In genomic region chr4:1337376-1337831, GRCh38 we compare ENCODE assay signal across 7 cellular contexts. TPM values are rescaled to one million over a fixed set of nuclear protein-coding genes. Genes with fewer than 3 reads are reported as not detected.
DNase-seq lines count a peak whose midpoint lies in the region; ATAC-seq and TF ChIP-seq lines count a peak whose summit lies in the region.

No MANE protein-coding gene starts in this region.

- BruUV-seq in PC-9 (replicated peaks; lab: Mats Ljungman, UMichigan), result no TSS peak

- intact Hi-C loops in PC-9 (cut with micrococcal nuclease; ENCODE audit: unreplicated experiment), result loop anchor here (10.0 kb wide), 1 partner anchor 293 kb away; no protein-coding TSS in a partner anchor

- H2AFZ ChIP-seq in PC-9, result no peak overlapping the region

- peaks cover 0 to 3% of the 10 kb centered on the region in 2 donors for H3K9me3 Mint-ChIP-seq in activated T-cell treated with anti-CD3 and anti-CD28 coated beads, Interleukin-2, amount 50 U/mL, for 72 hours
- peaks cover 2% of the 10 kb centered on the region for H3K9me3 Mint-ChIP-seq in memory B cell
- peaks cover 9% of the 10 kb centered on the region for H3K9me3 Mint-ChIP-seq in stimulated activated effector memory CD8-positive, alpha-beta T cell treated with anti-CD3 and anti-CD28 coated beads, Interleukin-12 subunit alpha, Interleukin-12 subunit beta, amount 100 ng/mL, for 72 hours

- H3K27ac Mint-ChIP-seq in activated T-cell treated with anti-CD3 and anti-CD28 coated beads, Interleukin-2, amount 50 U/mL, for 72 hours, result peak overlapping the region; percentile 69
- peak overlapping the region; percentile 20 for H3K27ac Mint-ChIP-seq in memory B cell
- peak overlapping the region; percentile 92 for H3K27ac Mint-ChIP-seq in stimulated activated effector memory CD8-positive, alpha-beta T cell treated with anti-CD3 and anti-CD28 coated beads, Interleukin-12 subunit alpha, Interleukin-12 subunit beta, amount 100 ng/mL, for 72 hours

- H3K9me2 ChIP-seq in PC-9 (ENCODE audit: insufficient read depth), result no peaks in the 10 kb centered on the region

- peak overlapping the region; percentile 63 for H3K27ac ChIP-seq in PC-9

- POLR2A ChIA-PET in PC-9 (lab: Charles Lee; ENCODE audit: unreplicated experiment), result no interaction called here

- H4K20me1 ChIP-seq in PC-9 (ENCODE audit: insufficient read depth), result no peaks in the 10 kb centered on the region; the same call in 1 of the 2 replicates

- no peak overlapping the region for H3K4me3 ChIP-seq in PC-9

- no peaks in the 10 kb centered on the region for H3K27me3 ChIP-seq in PC-9 (ENCODE audit: insufficient read depth, low read depth)

- no peak overlapping the region for H3K4me3 Mint-ChIP-seq in activated T-cell treated with anti-CD3 and anti-CD28 coated beads, Interleukin-2, amount 50 U/mL, for 72 hours
- H3K4me3 Mint-ChIP-seq in memory B cell, result no peak overlapping the region
- H3K4me3 Mint-ChIP-seq in stimulated activated effector memory CD8-positive, alpha-beta T cell treated with anti-CD3 and anti-CD28 coated beads, Interleukin-12 subunit alpha, Interleukin-12 subunit beta, amount 100 ng/mL, for 72 hours, result no peak overlapping the region

- H3F3A ChIP-seq in PC-9 (ENCODE audit: insufficient read depth, low read depth), result peaks cover 57% of the 10 kb centered on the region

- peaks cover 26% of the 10 kb centered on the region for H3K36me3 ChIP-seq in PC-9 (ENCODE audit: low read depth)

- H3K4me2 ChIP-seq in PC-9, result peak overlapping the region; percentile 36; the same call in 1 of the 2 replicates

- peaks cover 27 to 37% of the 10 kb centered on the region in 2 donors for H3K36me3 Mint-ChIP-seq in activated T-cell treated with anti-CD3 and anti-CD28 coated beads, Interleukin-2, amount 50 U/mL, for 72 hours (ENCODE audit: insufficient read depth in 2 of 2)
- peaks cover 35% of the 10 kb centered on the region for H3K36me3 Mint-ChIP-seq in memory B cell
- H3K36me3 Mint-ChIP-seq in stimulated activated effector memory CD8-positive, alpha-beta T cell treated with anti-CD3 and anti-CD28 coated beads, Interleukin-12 subunit alpha, Interleukin-12 subunit beta, amount 100 ng/mL, for 72 hours, result peaks cover 86% of the 10 kb centered on the region

- peaks cover 15% of the 10 kb centered on the region for H3K4me1 ChIP-seq in PC-9 (replicated peaks; ENCODE audit: insufficient read depth)

- TF ChIP-seq CTCF in PC-9 (conservative IDR thresholded peaks at IDR 0.05), result no peak

- peak; percentile 88 to 90 for ATAC-seq in activated T-cell treated with anti-CD3 and anti-CD28 coated beads, Interleukin-2, amount 50 U/mL, for 72 hours (replicated peaks in 1 of 2)
- ATAC-seq in memory B cell (ENCODE audit: low read depth) (no peak), HG03521 (IDR thresholded peaks at IDR 0.05; ENCODE audit: unreplicated experiment) (no peak), GM19452 (IDR thresholded peaks at IDR 0.05; ENCODE audit: unreplicated experiment) (no peak), HG03378 (IDR thresholded peaks at IDR 0.05; ENCODE audit: unreplicated experiment) (no peak)
- peak; percentile 92 for ATAC-seq in stimulated activated effector memory CD8-positive, alpha-beta T cell treated with anti-CD3 and anti-CD28 coated beads, Interleukin-12 subunit alpha, Interleukin-12 subunit beta, amount 100 ng/mL, for 72 hours

- peaks cover 8% of the 10 kb centered on the region for H3K79me2 ChIP-seq in PC-9 (ENCODE audit: low read depth)

- H3K27me3 Mint-ChIP-seq in activated T-cell treated with anti-CD3 and anti-CD28 coated beads, Interleukin-2, amount 50 U/mL, for 72 hours (ENCODE audit: low read depth), result no peaks in the 10 kb centered on the region
- no peaks in the 10 kb centered on the region for H3K27me3 Mint-ChIP-seq in memory B cell

- DNase-seq in PC-9 (peak; percentile 68 to 81), memory B cell (ENCODE audit: low spot score in 2 of 2) (no peak)
- peak; percentile 71 to 83 for DNase-seq in activated T-cell treated with anti-CD3 and anti-CD28 coated beads, Interleukin-2, amount 50 U/mL, for 72 hours
- peak in 1 of 2 donors; percentile 36 for DNase-seq in stimulated activated effector memory CD8-positive, alpha-beta T cell treated with anti-CD3 and anti-CD28 coated beads, Interleukin-12 subunit alpha, Interleukin-12 subunit beta, amount 100 ng/mL, for 72 hours (ENCODE audit: low spot score in 2 of 2)

- CTCF ChIA-PET in PC-9 (lab: Charles Lee), result no interaction called here

- H3K9me3 ChIP-seq in PC-9 (ENCODE audit: insufficient read depth, low read depth), result no peaks in the 10 kb centered on the region; the same call in 1 of the 2 replicates

- peaks cover 32% of the 10 kb centered on the region for H3K4me1 Mint-ChIP-seq in activated T-cell treated with anti-CD3 and anti-CD28 coated beads, Interleukin-2, amount 50 U/mL, for 72 hours (ENCODE audit: low read depth)
- no peaks in the 10 kb centered on the region for H3K4me1 Mint-ChIP-seq in memory B cell
- peaks cover 27% of the 10 kb centered on the region for H3K4me1 Mint-ChIP-seq in stimulated activated effector memory CD8-positive, alpha-beta T cell treated with anti-CD3 and anti-CD28 coated beads, Interleukin-12 subunit alpha, Interleukin-12 subunit beta, amount 100 ng/mL, for 72 hours

RNA-seq across cellular contexts. Expression of gene UVSSA, which starts 9.6 kb away (rescaled TPM):
- total RNA-seq in PC-9 (2021), result 24.3 and 38.7 TPM in 2 replicates
- total RNA-seq in activated T-cell treated with anti-CD3 and anti-CD28 coated beads, Interleukin-2, amount 50 U/mL, for 72 hours, result 10 to 100 TPM; 23.0 to 25.8 TPM

RNA-seq across cellular contexts. Expression of gene MAEA, which starts 47.7 kb away (rescaled TPM):
- 79.4 and 88.6 TPM in 2 replicates for total RNA-seq in PC-9 (2021)
- 10 to 100 TPM; 38.4 to 48.4 TPM for total RNA-seq in activated T-cell treated with anti-CD3 and anti-CD28 coated beads, Interleukin-2, amount 50 U/mL, for 72 hours

Comparison
In these comparisons a context has a peak if more than half of its experiments do, and no peak if none do; other contexts are left out.
1. DNase-seq: peak in PC-9 (2 of 2) and activated T-cell treated with anti-CD3 and anti-CD28 coated beads, Interleukin-2, amount 50 U/mL, for 72 hours (2 of 2); none in memory B cell (0 of 2).
2. ATAC-seq: peak in activated T-cell treated with anti-CD3 and anti-CD28 coated beads, Interleukin-2, amount 50 U/mL, for 72 hours (2 of 2) and stimulated activated effector memory CD8-positive, alpha-beta T cell treated with anti-CD3 and anti-CD28 coated beads, Interleukin-12 subunit alpha, Interleukin-12 subunit beta, amount 100 ng/mL, for 72 hours (single experiment); none in memory B cell (single experiment), HG03521 (single experiment), GM19452 (single experiment) and HG03378 (single experiment).
3. H3K27ac Mint-ChIP-seq: peak in every context shown above with its lines; median percentile 92 in stimulated activated effector memory CD8-positive, alpha-beta T cell treated with anti-CD3 and anti-CD28 coated beads, Interleukin-12 subunit alpha, Interleukin-12 subunit beta, amount 100 ng/mL, for 72 hours; 69 in activated T-cell treated with anti-CD3 and anti-CD28 coated beads, Interleukin-2, amount 50 U/mL, for 72 hours; 20 in memory B cell.